Comparison of ENCODE assay signal across 18 cellular contexts in the genomic region with DNA sequence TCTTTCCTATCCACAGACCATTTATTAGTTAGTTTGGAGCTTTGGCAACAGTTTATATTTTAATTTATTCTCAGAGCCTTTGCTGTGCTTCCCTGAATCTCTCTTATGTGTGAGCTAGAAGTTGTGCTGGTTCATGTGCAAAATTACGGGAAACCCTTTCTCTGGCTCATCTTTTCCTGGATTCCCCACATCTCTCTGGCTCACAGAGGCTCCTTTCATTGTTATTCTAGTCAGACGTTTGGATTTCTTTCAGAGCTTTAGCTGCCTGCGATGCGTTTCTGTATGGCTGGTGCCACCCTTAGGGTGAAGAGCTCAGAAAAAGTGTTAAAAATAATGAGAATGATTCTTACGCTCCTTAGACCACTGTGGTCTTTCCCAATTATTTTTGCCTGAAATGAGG. TPM values are rescaled to one million over a fixed set of nuclear protein-coding genes. Genes with fewer than 3 reads are reported as not detected.
DNase-seq lines count a peak whose midpoint lies in the region; ATAC-seq, FAIRE-seq and TF ChIP-seq lines count a peak whose summit lies in the region.
"Had no signal": no experiment of that assay in that cellular context is flagged by ENCODE, and none has a peak within 500 bp of the region (broad histone marks: within the 10 kb centered on the region; RNA-seq: fewer than 3 reads in every experiment).

No MANE protein-coding gene starts in this region.

- H3K36me3 Mint-ChIP-seq in GM23338 (ENCODE audit: low read depth) (peaks cover under 1% of the 10 kb centered on the region; the same call in 2 of the 3 replicates), astrocyte (ENCODE audit: low read depth, unreplicated experiment) (peaks cover 3% of the 10 kb centered on the region), progenitor cell of endocrine pancreas (ENCODE audit: insufficient read depth) (peaks cover 9% of the 10 kb centered on the region)
- H3K36me3 Mint-ChIP-seq: CD4-positive, alpha-beta memory T cell had no signal

- H3K27ac ChIP-seq in GM23338 (ENCODE audit: low read depth), result 0 out of 2 replicates have a peak overlapping the region, but pooled peaks have one; percentile 36
- H3K27ac ChIP-seq in astrocyte (ENCODE audit: low read depth, low read length), result no peak overlapping the region
- peak overlapping the region; percentile 66 for H3K27ac ChIP-seq in hepatocyte
- H3K27ac ChIP-seq in sigmoid colon, result peak overlapping the region in 2 of 4 donors; percentile 7 to 37
- H3K27ac ChIP-seq: SJSA1 had no signal

- peaks cover 1% of the 10 kb centered on the region; the same call in 1 of the 3 replicates for H3K9me3 Mint-ChIP-seq in GM23338
- H3K9me3 Mint-ChIP-seq in astrocyte (ENCODE audit: unreplicated experiment), result no peaks in the 10 kb centered on the region
- peaks cover 1% of the 10 kb centered on the region for H3K9me3 Mint-ChIP-seq in progenitor cell of endocrine pancreas (ENCODE audit: low read depth)

- no peaks in the 10 kb centered on the region for H4K20me1 ChIP-seq in GM23338 (replicated peaks; ENCODE audit: insufficient read depth)
- peaks cover 4% of the 10 kb centered on the region for H4K20me1 ChIP-seq in astrocyte (ENCODE audit: insufficient read depth, low read length)
- no peaks in the 10 kb centered on the region for H4K20me1 ChIP-seq in hepatocyte (ENCODE audit: insufficient read depth, poor library complexity, severe bottlenecking)

- H3K27ac Mint-ChIP-seq in GM23338 (peak overlapping the region; percentile 1), astrocyte (ENCODE audit: unreplicated experiment) (peak overlapping the region; percentile 54), progenitor cell of endocrine pancreas (peak overlapping the region; percentile 33)
- H3K27ac Mint-ChIP-seq: CD4-positive, alpha-beta memory T cell; T-helper 2 cell treated with Interferon-gamma antibody and Interleukin-4, amounts not matched to agents 5 μg/mL and 100 μg/mL, for 36 hours had no signal

- H3K4me1 ChIP-seq in GM23338 (ENCODE audit: insufficient read depth), result peaks cover 15% of the 10 kb centered on the region; the same call in 1 of the 2 replicates
- peaks cover 14% of the 10 kb centered on the region for H3K4me1 ChIP-seq in astrocyte (ENCODE audit: insufficient read depth, low read length)
- H3K4me1 ChIP-seq in hepatocyte (ENCODE audit: insufficient read depth), result no peaks in the 10 kb centered on the region
- peaks cover 0 to 9% (median under 1%) of the 10 kb centered on the region in 4 donors for H3K4me1 ChIP-seq in sigmoid colon
- H3K4me1 ChIP-seq: SJSA1 had no signal

- no peak overlapping the region for H3K9ac ChIP-seq in astrocyte (ENCODE audit: low read length)

- no peaks in the 10 kb centered on the region for H3K27me3 ChIP-seq in GM23338 (ENCODE audit: insufficient read depth)
- no peaks in the 10 kb centered on the region for H3K27me3 ChIP-seq in astrocyte (ENCODE audit: insufficient read depth, low read length)
- H3K27me3 ChIP-seq in hepatocyte, result no peaks in the 10 kb centered on the region
- no peaks in the 10 kb centered on the region for H3K27me3 ChIP-seq in sigmoid colon
- H3K27me3 ChIP-seq: MG63, SJSA1 had no signal

- FAIRE-seq in astrocyte (lab: Jason Lieb, UNC), result peak; percentile 75
- FAIRE-seq: keratinocyte had no signal

- H3K4me2 ChIP-seq in GM23338, result peak overlapping the region; percentile 24; the same call in 1 of the 2 replicates
- H3K4me2 ChIP-seq in astrocyte (ENCODE audit: low read length), result peak overlapping the region; percentile 3
- peak overlapping the region; percentile 30 for H3K4me2 ChIP-seq in hepatocyte

- H3K36me3 ChIP-seq in GM23338 (ENCODE audit: insufficient read depth), result no peaks in the 10 kb centered on the region
- no peaks in the 10 kb centered on the region for H3K36me3 ChIP-seq in astrocyte (ENCODE audit: insufficient read depth, low read length)
- H3K36me3 ChIP-seq in hepatocyte (replicated peaks; ENCODE audit: insufficient read depth, low read depth), result no peaks in the 10 kb centered on the region
- H3K36me3 ChIP-seq in sigmoid colon, result no peaks in the 10 kb centered on the region
- H3K36me3 ChIP-seq: MG63, SJSA1 had no signal

- 55% methylated on average over 5 of the region's 5 CpGs for WGBS in hepatocyte (ENCODE audit: low lambda C conversion rate, missing lambda C conversion rate)
- WGBS in sigmoid colon, 2 donors, result 79 to 83% methylated on average over 5 of the region's 5 CpGs

- intact Hi-C loops in sigmoid colon (cut with DNase I), result no loop called here
- intact Hi-C loops in cardiac septum (cut with DNase I), result no loop called here

- H3K9me3 ChIP-seq in astrocyte (ENCODE audit: insufficient read depth, low read depth, low read length) (no peaks in the 10 kb centered on the region), hepatocyte (ENCODE audit: low read depth) (no peaks in the 10 kb centered on the region), sigmoid colon (no peaks in the 10 kb centered on the region)

- no peaks in the 10 kb centered on the region for H3F3A ChIP-seq in GM23338 (replicated peaks; ENCODE audit: low read depth)

- no peaks in the 10 kb centered on the region; the same call in 1 of the 2 replicates for H3K9me2 ChIP-seq in GM23338 (ENCODE audit: insufficient read depth)
- H3K9me2 ChIP-seq in hepatocyte (replicated peaks; ENCODE audit: insufficient read depth), result no peaks in the 10 kb centered on the region

- TF ChIP-seq EP300 in sigmoid colon (IDR thresholded peaks at IDR 0.05), result no peak

- no peak overlapping the region for H2AFZ ChIP-seq in GM23338
- no peak overlapping the region for H2AFZ ChIP-seq in astrocyte (ENCODE audit: low read depth, low read length)
- no peak overlapping the region for H2AFZ ChIP-seq in hepatocyte

- H3K4me1 Mint-ChIP-seq in GM23338, result peaks cover 13% of the 10 kb centered on the region
- H3K4me1 Mint-ChIP-seq in astrocyte (ENCODE audit: low read depth, unreplicated experiment), result peaks cover 25% of the 10 kb centered on the region
- peaks cover 6% of the 10 kb centered on the region for H3K4me1 Mint-ChIP-seq in progenitor cell of endocrine pancreas (ENCODE audit: low read depth)
- H3K4me1 Mint-ChIP-seq: CD4-positive, alpha-beta memory T cell had no signal

- ATAC-seq in GM23338, result peak; percentile 90
- ATAC-seq: activated CD4-positive, CD25-positive, alpha-beta regulatory T cell treated with anti-CD3 and anti-CD28 coated beads, Interleukin-2, amount 50 U/mL, for 24 hours had no signal

- no peak overlapping the region for H3K4me3 ChIP-seq in GM23338
- H3K4me3 ChIP-seq in astrocyte (ENCODE audit: insufficient read depth, low read depth, low read length), result no peak overlapping the region
- H3K4me3 ChIP-seq in hepatocyte, result no peak overlapping the region
- H3K4me3 ChIP-seq in sigmoid colon, result no peak overlapping the region
- H3K4me3 ChIP-seq: MG63, SJSA1 had no signal

- H3K79me2 ChIP-seq in GM23338 (replicated peaks; ENCODE audit: insufficient read depth) (peaks cover 24% of the 10 kb centered on the region), astrocyte (ENCODE audit: insufficient read depth, low read length) (peaks cover 51% of the 10 kb centered on the region), hepatocyte (peaks cover 96% of the 10 kb centered on the region)

- H3K27me3 Mint-ChIP-seq in GM23338 (ENCODE audit: insufficient read depth, low read depth, poor library complexity), result peaks cover 1% of the 10 kb centered on the region
- no peaks in the 10 kb centered on the region for H3K27me3 Mint-ChIP-seq in astrocyte (ENCODE audit: low read depth, unreplicated experiment)
- H3K27me3 Mint-ChIP-seq in progenitor cell of endocrine pancreas, result no peaks in the 10 kb centered on the region

- TF ChIP-seq CTCF in GM23338 (conservative IDR thresholded peaks at IDR 0.05; ENCODE audit: low read depth in 2 of 2) (no peak), astrocyte (IDR thresholded peaks at IDR 0.05; ENCODE audit: insufficient read depth, low read depth, low read length) (no peak), hepatocyte (IDR thresholded peaks at IDR 0.05; ENCODE audit: poor library complexity) (no peak), progenitor cell of endocrine pancreas (IDR thresholded peaks at IDR 0.05; ENCODE audit: unreplicated experiment) (no peak), sigmoid colon (IDR thresholded peaks at IDR 0.05) (no peak)

- DNase-seq in GM23338 (ENCODE audit: low spot score), result peak; percentile 64
- peak; percentile 60 for DNase-seq in astrocyte (ENCODE audit: low read depth)
- DNase-seq in hepatocyte (ENCODE audit: low spot score), result no peak
- DNase-seq in progenitor cell of endocrine pancreas (ENCODE audit: low spot score, unreplicated experiment), result no peak
- no peak for DNase-seq in sigmoid colon
- no peak for DNase-seq in OCI-M1 (lab: John Stamatoyannopoulos, UW)
- DNase-seq in cardiac septum (ENCODE audit: low spot score), result no peak
- no peak for DNase-seq in DMS153 treated with DMSO at 0.1 percent for 48 hours (lab: John Stamatoyannopoulos, UW; ENCODE audit: unreplicated experiment)
- DNase-seq: activated effector memory CD4-positive, alpha-beta T cell treated with Interleukin-2 at 50 U/mL for 16 hours; CD4-positive, alpha-beta memory T cell; mesendoderm; MG63; NCI-H187 treated with DMSO at 0.1 percent for 48 hours; NCI-H510A treated with DMSO at 0.1 percent for 48 hours had no signal

- TF ChIP-seq POLR2A in sigmoid colon (IDR thresholded peaks at IDR 0.05), result no peak

- H3K4me3 Mint-ChIP-seq in GM23338 (no peak overlapping the region), astrocyte (ENCODE audit: unreplicated experiment) (peak overlapping the region; percentile 24), progenitor cell of endocrine pancreas (ENCODE audit: low read depth) (no peak overlapping the region)
- H3K4me3 Mint-ChIP-seq: CD4-positive, alpha-beta memory T cell; T-helper 2 cell treated with Interferon-gamma antibody and Interleukin-4, amounts not matched to agents 5 μg/mL and 100 μg/mL, for 36 hours had no signal

TF ChIP-seq in GM23338, 12 proteins besides CTCF, POLR2A, EP300 and RAD21 (continues in another document):
- TF ChIP-seq STAT1 (IDR thresholded peaks at IDR 0.05; ENCODE audit: unreplicated experiment) (no peak), ZNF331 (CRISPR knock-in tag; IDR thresholded peaks at IDR 0.05; ENCODE audit: low read depth) (no peak), JUNB (IDR thresholded peaks at IDR 0.05; ENCODE audit: unreplicated experiment) (no peak)

RNA-seq across cellular contexts. Expression of gene TPST1, which starts 53.3 kb away (rescaled TPM):
- total RNA-seq in GM23338 (2014; rRNA removed; shearing (Covaris generic)), result 19.2 and 20.4 TPM in 2 replicates
- 8.8 and 10.7 TPM in 2 replicates for polyA plus RNA-seq in GM23338 (2016; fragmentation: Nextera tagmentation; extraction: Ambion mirVana)
- total RNA-seq in astrocyte, result 36.5 and 40.2 TPM in 2 replicates
- 91.2 and 101 TPM in 2 replicates for total RNA-seq in hepatocyte
- 81.9 and 85.2 TPM in 2 replicates for polyA plus RNA-seq in hepatocyte
- total RNA-seq in progenitor cell of endocrine pancreas, result 29.6 and 30.5 TPM in 2 replicates
- total RNA-seq in sigmoid colon, result 10 to 100 TPM; 21.0 to 31.3 (median 26.4) TPM
- 1 to 10 TPM in 2 of 3 donors, under 1 TPM in 1; 0.92 to 7.6 (median 3.6) TPM for polyA plus RNA-seq in sigmoid colon
- total RNA-seq in cardiac septum, result 4.8 TPM

Comparison
In these comparisons a context has a peak if more than half of its experiments do, and no peak if none do; other contexts are left out.
1. DNase-seq: peak in GM23338 (single experiment) and astrocyte (single experiment); none in hepatocyte (single experiment), progenitor cell of endocrine pancreas (single experiment), sigmoid colon (single experiment), OCI-M1 (single experiment), cardiac septum (single experiment) and DMS153 treated with DMSO at 0.1 percent for 48 hours (single experiment).
2. H3K27ac Mint-ChIP-seq: peak in every context shown above with its lines; median percentile 54 in astrocyte; 33 in progenitor cell of endocrine pancreas; 1 in GM23338.
3. Peak in every context shown above with its lines, with median percentiles within 50 percentile points of each other: H3K4me2 ChIP-seq.